16 cellular contexts compared by ENCODE assay signal in genomic region chr12:75135021-75135420, GRCh38.
A peak's percentile ranks its signal among the peaks of the same experiment; 100 is the strongest.
DNase-seq lines count a peak whose midpoint lies in the region; ATAC-seq and TF ChIP-seq lines count a peak whose summit lies in the region.
"Had no signal": no experiment of that assay in that cellular context is flagged by ENCODE, and none has a peak within 500 bp of the region (broad histone marks: within the 10 kb centered on the region; RNA-seq: fewer than 3 reads in every experiment).

No MANE protein-coding gene starts in this region.

- intact Hi-C loops in Right ventricle myocardium inferior (cut with DNase I) = no loop called here

- peak; percentile 26 for DNase-seq in DMS 273 (lab: John Stamatoyannopoulos, UW; ENCODE audit: unreplicated experiment)
- DNase-seq in DMS 273 treated with DMSO at 0.1 percent for 48 hours (lab: John Stamatoyannopoulos, UW) = no peak
- DNase-seq in NCI-H2171 (lab: John Stamatoyannopoulos, UW) = peak; percentile 31
- peak; percentile 49 for DNase-seq in NCI-H69 (lab: John Stamatoyannopoulos, UW)
- no peak for DNase-seq in glutamatergic neuron
- DNase-seq in Right ventricle myocardium inferior (ENCODE audit: missing footprints) = no peak
- DNase-seq: CD4-positive, alpha-beta memory T cell; GDM1; GOT3; H7; HFFc6 had no signal

- peaks cover 40% of the 10 kb centered on the region for H3K4me1 Mint-ChIP-seq in glutamatergic neuron (ENCODE audit: low read depth, unreplicated experiment)
- H3K4me1 Mint-ChIP-seq: CD14-positive monocyte; CD4-positive, alpha-beta memory T cell; IgD-negative memory B cell had no signal

- peaks cover 11% of the 10 kb centered on the region for H3K9me3 Mint-ChIP-seq in glutamatergic neuron (ENCODE audit: unreplicated experiment)
- H3K9me3 Mint-ChIP-seq: CD14-positive monocyte; CD4-positive, alpha-beta memory T cell; HFFc6 had no signal

- TF ChIP-seq CTCF in glutamatergic neuron (IDR thresholded peaks at IDR 0.05; ENCODE audit: partially characterized antibody, unreplicated experiment) = no peak

- H3K27ac Mint-ChIP-seq in glutamatergic neuron (ENCODE audit: unreplicated experiment) = peak overlapping the region; percentile 56
- H3K27ac Mint-ChIP-seq: CD14-positive monocyte; CD4-positive, alpha-beta memory T cell; HFFc6; IgD-negative memory B cell had no signal

- no peak overlapping the region for H3K4me3 Mint-ChIP-seq in glutamatergic neuron (ENCODE audit: unreplicated experiment)
- H3K4me3 Mint-ChIP-seq: CD14-positive monocyte; CD4-positive, alpha-beta memory T cell; HFFc6; IgD-negative memory B cell had no signal

- no peak for ATAC-seq in GM18511 (IDR thresholded peaks at IDR 0.05; ENCODE audit: unreplicated experiment)
- ATAC-seq in Right ventricle myocardium inferior = no peak
- ATAC-seq: HCT116, HepG2 had no signal

- H3K36me3 Mint-ChIP-seq in glutamatergic neuron (ENCODE audit: unreplicated experiment) = no peaks in the 10 kb centered on the region
- H3K36me3 Mint-ChIP-seq: CD14-positive monocyte; CD4-positive, alpha-beta memory T cell; IgD-negative memory B cell had no signal

- peaks cover 7% of the 10 kb centered on the region for H3K27me3 Mint-ChIP-seq in glutamatergic neuron (ENCODE audit: unreplicated experiment)
- H3K27me3 Mint-ChIP-seq: IgD-negative memory B cell had no signal

Comparison
In these comparisons a context has a peak if more than half of its experiments do, and no peak if none do; other contexts are left out.
1. DNase-seq: peak in DMS 273 (single experiment), NCI-H2171 (single experiment) and NCI-H69 (single experiment); none in DMS 273 treated with DMSO at 0.1 percent for 48 hours (single experiment), glutamatergic neuron (single experiment) and Right ventricle myocardium inferior (single experiment).